ENCODE assay signal across 13 cellular contexts in genomic region chr9:113504725-113505590, GRCh38. TPM values are rescaled to one million over a fixed set of nuclear protein-coding genes. Genes with fewer than 3 reads are reported as not detected.
DNase-seq lines count a peak whose midpoint lies in the region; ATAC-seq and TF ChIP-seq lines count a peak whose summit lies in the region.
"Had no signal": no experiment of that assay in that cellular context is flagged by ENCODE, and none has a peak within 500 bp of the region (broad histone marks: within the 10 kb centered on the region; RNA-seq: fewer than 3 reads in every experiment).

No MANE protein-coding gene starts in this region.

- peak overlapping the region in 2 of 5 donors; percentile 7 to 91 for H3K9ac ChIP-seq in subcutaneous abdominal adipose tissue (ENCODE audit: low read length in 5 of 5)

- no peaks in the 10 kb centered on the region for H3K36me3 Mint-ChIP-seq in activated naive CD8-positive, alpha-beta T cell treated with anti-CD3 and anti-CD28 coated beads for 36 hours
- H3K36me3 Mint-ChIP-seq: T-cell had no signal

- H3K27ac Mint-ChIP-seq in activated naive CD8-positive, alpha-beta T cell treated with anti-CD3 and anti-CD28 coated beads for 36 hours = no peak overlapping the region
- H3K27ac Mint-ChIP-seq: T-cell had no signal

- H3K4me1 ChIP-seq in lower lobe of right lung (peaks cover 22% of the 10 kb centered on the region), subcutaneous abdominal adipose tissue (ENCODE audit: control insufficient read depth in 5 of 5, insufficient read depth in 5 of 5, low read length in 5 of 5) (peaks cover 2 to 63% (median 25%) of the 10 kb centered on the region in 5 donors)

- intact Hi-C loops in dorsolateral prefrontal cortex (cut with DNase I) (no loop called here), lower lobe of right lung (cut with DNase I) (no loop called here)

- H3K27ac ChIP-seq in dorsolateral prefrontal cortex (peak overlapping the region in 32 of 59 donors; percentile 1 to 77 (median 36)), lower lobe of right lung (no peak overlapping the region), subcutaneous abdominal adipose tissue (ENCODE audit: low read depth, low read length) (peak overlapping the region; percentile 81)

- H3K27me3 Mint-ChIP-seq in activated naive CD8-positive, alpha-beta T cell treated with anti-CD3 and anti-CD28 coated beads for 36 hours = no peaks in the 10 kb centered on the region
- H3K27me3 Mint-ChIP-seq: activated naive CD8-positive, alpha-beta T cell treated with anti-CD3 and anti-CD28 coated beads, Interleukin-2, amount 10 ng/mL, durations not matched to agents 7 days and 5 days; T-cell had no signal

- no peak for ATAC-seq in lower lobe of right lung
- ATAC-seq: T-cell had no signal

- DNase-seq in RPMI7951 (ENCODE audit: low read depth) = peak; percentile 27
- DNase-seq in dorsolateral prefrontal cortex = no peak
- peak; percentile 27 for DNase-seq in lower lobe of right lung
- DNase-seq in activated CD8-positive, alpha-beta memory T cell treated with anti-CD3 and anti-CD28 coated beads for 24 hours = no peak
- DNase-seq in NCI-H1417 treated with DMSO at 0.1 percent for 48 hours (lab: John Stamatoyannopoulos, UW) = no peak
- no peak for DNase-seq in activated naive CD8-positive, alpha-beta T cell treated with anti-CD3 and anti-CD28 coated beads for 36 hours
- no peak for DNase-seq in NCI-H526 (lab: John Stamatoyannopoulos, UW)
- DNase-seq: activated naive CD8-positive, alpha-beta T cell treated with anti-CD3 and anti-CD28 coated beads, Interleukin-2, amount 10 ng/mL, durations not matched to agents 7 days and 5 days; NCI-H1436 treated with DMSO at 0.1 percent for 48 hours; NCI-H510A treated with DMSO at 0.1 percent for 48 hours; stimulated activated CD4-positive, alpha-beta T cell treated with anti-CD3 and anti-CD28 coated beads, Interleukin-4, amount 100 ng/mL, for 1 hour; T-cell had no signal

- H3K4me1 Mint-ChIP-seq in activated naive CD8-positive, alpha-beta T cell treated with anti-CD3 and anti-CD28 coated beads for 36 hours = peaks cover 38% of the 10 kb centered on the region

- TF ChIP-seq CTCF in dorsolateral prefrontal cortex (IDR thresholded peaks at IDR 0.05 in 54 of 56, conservative IDR thresholded peaks at IDR 0.05 in 2 of 56; ENCODE audit: low read depth in 1 of 56, partially characterized antibody in 56 of 56) (no peak), lower lobe of right lung (IDR thresholded peaks at IDR 0.05) (no peak)

- H3K36me3 ChIP-seq in lower lobe of right lung = peaks cover 14% of the 10 kb centered on the region
- peaks cover 0 to 25% (median 8%) of the 10 kb centered on the region in 5 donors for H3K36me3 ChIP-seq in subcutaneous abdominal adipose tissue (ENCODE audit: control insufficient read depth in 5 of 5, insufficient read depth in 5 of 5, low read length in 5 of 5)

- H3K4me3 ChIP-seq in dorsolateral prefrontal cortex (peak overlapping the region in 1 of 59 donors; percentile 15), lower lobe of right lung (peak overlapping the region; percentile 47), subcutaneous abdominal adipose tissue (ENCODE audit: low read depth in 1 of 5, low read length in 5 of 5) (peak overlapping the region in 2 of 5 donors; percentile 76 to 81)

- H3K9me3 ChIP-seq in lower lobe of right lung (no peaks in the 10 kb centered on the region), subcutaneous abdominal adipose tissue (ENCODE audit: control insufficient read depth in 5 of 5, low read length in 5 of 5) (no peaks in the 10 kb centered on the region)

- no peaks in the 10 kb centered on the region for H3K9me3 Mint-ChIP-seq in activated naive CD8-positive, alpha-beta T cell treated with anti-CD3 and anti-CD28 coated beads for 36 hours
- H3K9me3 Mint-ChIP-seq: activated naive CD8-positive, alpha-beta T cell treated with anti-CD3 and anti-CD28 coated beads, Interleukin-2, amount 10 ng/mL, durations not matched to agents 7 days and 5 days; T-cell had no signal

- H3K4me3 Mint-ChIP-seq in activated naive CD8-positive, alpha-beta T cell treated with anti-CD3 and anti-CD28 coated beads for 36 hours = no peak overlapping the region
- H3K4me3 Mint-ChIP-seq: activated naive CD8-positive, alpha-beta T cell treated with anti-CD3 and anti-CD28 coated beads, Interleukin-2, amount 10 ng/mL, durations not matched to agents 7 days and 5 days; T-cell had no signal

- H3K27me3 ChIP-seq in dorsolateral prefrontal cortex (peaks cover 0 to 2% (median 0%) of the 10 kb centered on the region in 45 donors), lower lobe of right lung (ENCODE audit: low read depth) (no peaks in the 10 kb centered on the region), subcutaneous abdominal adipose tissue (ENCODE audit: control insufficient read depth in 5 of 5, insufficient read depth in 4 of 5, low read length in 5 of 5) (no peaks in the 10 kb centered on the region)

RNA-seq across cellular contexts. Expression of gene RGS3, which starts 41.4 kb away (rescaled TPM):
- total RNA-seq in RPMI7951 (2014; rRNA removed; shearing (Covaris generic)) = 168 and 200 TPM in 2 replicates
- total RNA-seq in dorsolateral prefrontal cortex = 10 to 100 TPM; 20.4 to 80.4 (median 36.4) TPM
- total RNA-seq in lower lobe of right lung = 66.2 TPM
- total RNA-seq in activated naive CD8-positive, alpha-beta T cell treated with anti-CD3 and anti-CD28 coated beads for 36 hours = 10 to 100 TPM; 61.7 to 65.0 TPM

Comparison
In these comparisons a context has a peak if more than half of its experiments do, and no peak if none do; other contexts are left out.
1. DNase-seq: peak in RPMI7951 (single experiment) and lower lobe of right lung (single experiment); none in dorsolateral prefrontal cortex (0 of 10), activated CD8-positive, alpha-beta memory T cell treated with anti-CD3 and anti-CD28 coated beads for 24 hours (single experiment), NCI-H1417 treated with DMSO at 0.1 percent for 48 hours (single experiment), activated naive CD8-positive, alpha-beta T cell treated with anti-CD3 and anti-CD28 coated beads for 36 hours (single experiment) and NCI-H526 (0 of 2).